20 cellular contexts compared by ENCODE assay signal in the genomic region with DNA sequence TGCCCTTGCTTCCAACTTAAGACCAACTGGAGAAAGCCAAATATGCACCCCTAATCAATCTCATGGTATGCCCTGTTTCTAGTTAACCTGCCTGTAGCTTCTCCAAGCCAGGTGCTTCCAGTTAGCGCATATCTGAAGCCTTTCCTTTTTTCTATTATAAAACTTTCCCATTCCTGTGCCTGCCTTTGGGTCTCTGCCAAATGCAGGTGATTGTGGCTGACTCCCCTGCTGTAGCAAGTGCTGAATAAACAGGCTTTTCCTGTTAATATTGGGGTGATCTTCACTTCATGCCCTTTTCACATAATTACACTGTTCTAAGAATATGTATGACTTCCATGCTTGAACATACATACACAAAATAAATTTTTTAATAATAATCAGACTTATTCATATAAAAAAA.
"Had no signal": no experiment of that assay in that cellular context is flagged by ENCODE, and none has a peak within 500 bp of the region (broad histone marks: within the 10 kb centered on the region; RNA-seq: fewer than 3 reads in every experiment).

No MANE protein-coding gene starts in this region.

- H3K27me3 ChIP-seq: gastrocnemius medialis, heart left ventricle, neural progenitor cell, tibial artery had no signal

- H3K27ac ChIP-seq: coronary artery, gastrocnemius medialis, heart left ventricle, neural progenitor cell, prostate gland, tibial artery had no signal

- ATAC-seq: activated CD8-positive, alpha-beta T cell treated with anti-CD3 and anti-CD28 coated beads for 36 hours; gastrocnemius medialis; heart left ventricle; naive thymus-derived CD4-positive, alpha-beta T cell; right cardiac atrium; stimulated activated naive CD8-positive, alpha-beta T cell treated with anti-CD3 and anti-CD28 coated beads, Interleukin-15, Interleukin-2, amounts not matched to agents 100 U/mL and 50 U/mL, for 24 hours had no signal

- H2AFZ ChIP-seq: neural progenitor cell had no signal

- H3K36me3 ChIP-seq: gastrocnemius medialis, heart left ventricle, neural progenitor cell, prostate gland, tibial artery had no signal

- FAIRE-seq: endometrium had no signal

- H3K4me2 ChIP-seq: neural progenitor cell had no signal

- H3K9me3 ChIP-seq: gastrocnemius medialis, prostate gland, tibial artery had no signal

- DNase-seq: activated CD4-positive, alpha-beta T cell treated with anti-CD3 and anti-CD28 coated beads for 48 hours; activated CD4-positive, CD25-positive, alpha-beta regulatory T cell; activated CD8-positive, alpha-beta T cell treated with anti-CD3 and anti-CD28 coated beads for 36 hours; activated naive CD4-positive, alpha-beta T cell treated with Interleukin-2 at 50 U/mL for 16 hours; activated naive CD8-positive, alpha-beta T cell treated with anti-CD3 and anti-CD28 coated beads, Interleukin-2, amount 10 ng/mL, durations not matched to agents 7 days and 5 days; activated T-cell treated with anti-CD3 and anti-CD28 coated beads, Interleukin-2, amount 50 U/mL, for 24 hours; amygdala; gastrocnemius medialis; heart left ventricle; mesenchymal stem cell; naive thymus-derived CD4-positive, alpha-beta T cell; right cardiac atrium; stimulated activated naive CD8-positive, alpha-beta T cell treated with anti-CD3 and anti-CD28 coated beads, Interleukin-15, Interleukin-2, amounts not matched to agents 100 U/mL and 50 U/mL, for 24 hours; substantia nigra; T-helper 9 cell; tibial artery had no signal

- H3K4me1 ChIP-seq: heart left ventricle, neural progenitor cell, prostate gland, tibial artery had no signal

- H3K4me3 ChIP-seq: coronary artery, gastrocnemius medialis, heart left ventricle, neural progenitor cell, prostate gland, tibial artery had no signal
